18 cellular contexts compared by ENCODE assay signal in the genomic region with DNA sequence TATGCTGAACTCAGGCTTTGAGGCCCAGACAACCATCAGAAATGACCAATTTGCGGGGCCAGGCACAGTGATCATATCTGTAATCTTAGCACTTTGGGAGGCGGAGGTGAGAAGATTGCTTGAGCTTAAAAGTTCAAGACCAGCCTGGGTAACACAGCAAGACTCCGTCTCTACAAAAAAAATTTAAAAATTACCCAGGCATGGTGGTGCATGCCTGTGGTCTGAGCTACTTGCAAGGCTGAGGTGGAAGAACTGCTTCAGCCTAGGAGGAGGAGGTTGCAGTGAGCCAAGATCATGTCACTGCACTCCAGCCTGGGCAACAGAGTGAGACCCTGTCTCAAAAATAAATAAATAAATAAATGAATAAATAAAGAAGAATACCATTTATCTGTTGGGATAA.
DNase-seq lines count a peak whose midpoint lies in the region; ATAC-seq, FAIRE-seq and TF ChIP-seq lines count a peak whose summit lies in the region.
"Had no signal": no experiment of that assay in that cellular context is flagged by ENCODE, and none has a peak within 500 bp of the region (broad histone marks: within the 10 kb centered on the region; RNA-seq: fewer than 3 reads in every experiment).

No MANE protein-coding gene starts in this region.

- POLR2A ChIA-PET in HEK293 (lab: Yijun Ruan, JAX): no interaction called here
- POLR2A ChIA-PET in K562 (lab: Yijun Ruan, JAX): interaction anchor here (1.4 to 1.5 kb wide), 2 partner anchors 8 to 29 kb away, joined by 3 to 4 read pairs; no protein-coding TSS in a partner anchor
- POLR2A ChIA-PET in PC-9 (lab: Charles Lee; ENCODE audit: unreplicated experiment): interaction anchor here (0.7 kb wide), 1 partner anchor 78 kb away, joined by 7 read pairs; no protein-coding TSS in a partner anchor

- H3K79me2 ChIP-seq in K562 (ENCODE audit: control insufficient read depth, insufficient read depth, low read length) (peaks cover 27% of the 10 kb centered on the region), mesendoderm (ENCODE audit: control insufficient read depth, insufficient read depth, low read length) (peaks cover 10% of the 10 kb centered on the region), smooth muscle cell (ENCODE audit: low read depth) (peaks cover 64% of the 10 kb centered on the region), osteoblast (ENCODE audit: insufficient read depth, low read length) (peaks cover 67% of the 10 kb centered on the region), PC-9 (ENCODE audit: low read depth) (peaks cover 65% of the 10 kb centered on the region)

- no peak for FAIRE-seq in K562 (lab: Jason Lieb, UNC)
- FAIRE-seq: G401.6, HTR-8/SVneo had no signal

- H2AFZ ChIP-seq in K562 (ENCODE audit: low read depth, low read length) (peak overlapping the region; percentile 52; the same call in 1 of the 2 replicates), smooth muscle cell (ENCODE audit: low read depth) (no peak overlapping the region), osteoblast (ENCODE audit: low read length) (no peak overlapping the region), PC-9 (no peak overlapping the region)
- H2AFZ ChIP-seq: GM23338 had no signal

- intact Hi-C loops in K562 (cut with micrococcal nuclease) (no loop called here), sigmoid colon (cut with DNase I) (loop anchor here (10.0 kb wide), 2 partner anchors 155 to 325 kb away; partner anchors contain the start of gene EIF4G3), PC-9 (cut with micrococcal nuclease; ENCODE audit: unreplicated experiment) (no loop called here)

- in situ Hi-C loops in K562 (cut with MboI): no loop called here

- H3K36me3 ChIP-seq in HEK293 (ENCODE audit: control insufficient read depth in 2 of 2, insufficient read depth in 1 of 2, low read length in 2 of 2) (peaks cover 0 to 3% of the 10 kb centered on the region in 2 experiments; a peak in 1 of 3 replicates), K562 (ENCODE audit: control insufficient read depth, insufficient read depth, low read length) (no peaks in the 10 kb centered on the region; the same call in 2 of the 3 replicates), mesendoderm (ENCODE audit: control insufficient read depth, insufficient read depth, low read length) (no peaks in the 10 kb centered on the region), smooth muscle cell (ENCODE audit: low read depth) (no peaks in the 10 kb centered on the region), sigmoid colon (no peaks in the 10 kb centered on the region), osteoblast (ENCODE audit: insufficient read depth, low read length) (no peaks in the 10 kb centered on the region), PC-9 (ENCODE audit: low read depth) (no peaks in the 10 kb centered on the region)
- H3K36me3 ChIP-seq: BE2C had no signal

- no peaks in the 10 kb centered on the region for H3K9me3 ChIP-seq in HEK293 (ENCODE audit: control insufficient read depth, insufficient read depth, low read depth, low read length)
- H3K9me3 ChIP-seq in K562 (replicated peaks; ENCODE audit: control insufficient read depth, insufficient read depth, low read depth, low read length): no peaks in the 10 kb centered on the region
- H3K9me3 ChIP-seq in smooth muscle cell (replicated peaks; ENCODE audit: low read depth): no peaks in the 10 kb centered on the region
- H3K9me3 ChIP-seq in sigmoid colon: no peaks in the 10 kb centered on the region
- no peaks in the 10 kb centered on the region for H3K9me3 ChIP-seq in osteoblast (ENCODE audit: low read depth, low read length)
- no peaks in the 10 kb centered on the region for H3K9me3 ChIP-seq in PC-9 (ENCODE audit: insufficient read depth, low read depth)
- H3K9me3 ChIP-seq: BE2C had no signal

- no peak overlapping the region for H2BK5ac ChIP-seq in mesendoderm (ENCODE audit: low read length)

- no peaks in the 10 kb centered on the region for H4K20me1 ChIP-seq in K562 (replicated peaks; ENCODE audit: control insufficient read depth, insufficient read depth, low read length)
- H4K20me1 ChIP-seq in smooth muscle cell (ENCODE audit: low read depth): peaks cover 21% of the 10 kb centered on the region
- peaks cover 21% of the 10 kb centered on the region for H4K20me1 ChIP-seq in osteoblast (ENCODE audit: insufficient read depth, low read length)
- H4K20me1 ChIP-seq in PC-9 (ENCODE audit: insufficient read depth): no peaks in the 10 kb centered on the region

- peak overlapping the region; percentile 31; the same call in 1 of the 2 replicates for H3K4me2 ChIP-seq in K562 (ENCODE audit: insufficient read depth, low read length)
- H3K4me2 ChIP-seq in mesendoderm (ENCODE audit: low read length): no peak overlapping the region
- H3K4me2 ChIP-seq in smooth muscle cell: peak overlapping the region; percentile 74
- H3K4me2 ChIP-seq in osteoblast (ENCODE audit: insufficient read depth, low read length): no peak overlapping the region
- H3K4me2 ChIP-seq in PC-9: no peak overlapping the region
- H3K4me2 ChIP-seq: GM23338 had no signal

- no peak overlapping the region for H3K4me3 ChIP-seq in HEK293 (ENCODE audit: low read depth, low read length)
- no peak overlapping the region for H3K4me3 ChIP-seq in K562
- H3K4me3 ChIP-seq in mesendoderm (ENCODE audit: low read length): no peak overlapping the region
- no peak overlapping the region for H3K4me3 ChIP-seq in smooth muscle cell
- no peak overlapping the region for H3K4me3 ChIP-seq in sigmoid colon
- no peak overlapping the region for H3K4me3 ChIP-seq in osteoblast (ENCODE audit: insufficient read depth, low read length)
- H3K4me3 ChIP-seq in PC-9: no peak overlapping the region
- H3K4me3 ChIP-seq: GM23338 had no signal

- H3K4me1 ChIP-seq in HEK293 (ENCODE audit: control insufficient read depth, insufficient read depth, low read length) (peaks cover 12% of the 10 kb centered on the region), K562 (replicated peaks in 1 of 2; ENCODE audit: control insufficient read depth in 2 of 2, insufficient read depth in 2 of 2, low read length in 2 of 2) (peaks cover 13 to 33% of the 10 kb centered on the region in 2 experiments), mesendoderm (ENCODE audit: control insufficient read depth, low read depth, low read length) (peaks cover 2% of the 10 kb centered on the region), smooth muscle cell (ENCODE audit: low read depth) (peaks cover 15% of the 10 kb centered on the region), sigmoid colon (peaks cover 0 to 44% (median 35%) of the 10 kb centered on the region in 4 donors), osteoblast (ENCODE audit: insufficient read depth, low read length) (peaks cover 17% of the 10 kb centered on the region), PC-9 (replicated peaks; ENCODE audit: insufficient read depth) (peaks cover 19% of the 10 kb centered on the region)

- H3K9me2 ChIP-seq in PC-9 (ENCODE audit: insufficient read depth): no peaks in the 10 kb centered on the region

- H3K27me3 ChIP-seq in K562 (ENCODE audit: control insufficient read depth in 2 of 2, insufficient read depth in 2 of 2, low read length in 2 of 2): no peaks in the 10 kb centered on the region
- H3K27me3 ChIP-seq in mesendoderm (ENCODE audit: insufficient read depth, low read length, poor library complexity): no peaks in the 10 kb centered on the region
- H3K27me3 ChIP-seq in smooth muscle cell (ENCODE audit: low read depth): no peaks in the 10 kb centered on the region
- H3K27me3 ChIP-seq in sigmoid colon: no peaks in the 10 kb centered on the region
- no peaks in the 10 kb centered on the region for H3K27me3 ChIP-seq in osteoblast (ENCODE audit: insufficient read depth, low read length)
- no peaks in the 10 kb centered on the region for H3K27me3 ChIP-seq in PC-9 (ENCODE audit: insufficient read depth, low read depth)
- H3K27me3 ChIP-seq: BE2C had no signal

- H3K27ac ChIP-seq in HEK293 (ENCODE audit: extremely low read depth, low read depth, low read length) (no peak overlapping the region), K562 (ENCODE audit: extremely low read depth, low read depth, low read length) (peak overlapping the region; percentile 25; the same call in 1 of the 3 replicates), mesendoderm (ENCODE audit: low read depth, low read length) (no peak overlapping the region), smooth muscle cell (ENCODE audit: low read depth) (peak overlapping the region; percentile 94), sigmoid colon (peak overlapping the region in 1 of 4 donors; percentile 90), osteoblast (ENCODE audit: low read depth, low read length) (no peak overlapping the region), PC-9 (no peak overlapping the region)

- H3K9ac ChIP-seq in K562 (ENCODE audit: insufficient read depth in 1 of 2, low read depth in 2 of 2, low read length in 2 of 2) (0 out of 4 replicates have a peak overlapping the region, but pooled peaks of 1 of the 2 experiments have one; percentile 23), mesendoderm (ENCODE audit: low read length) (no peak overlapping the region), smooth muscle cell (ENCODE audit: low read depth) (no peak overlapping the region)

- ATAC-seq in K562: no peak
- ATAC-seq: GM23338 had no signal

- H3F3A ChIP-seq in smooth muscle cell (ENCODE audit: low read depth) (no peaks in the 10 kb centered on the region), PC-9 (ENCODE audit: insufficient read depth, low read depth) (peaks cover 16% of the 10 kb centered on the region; the same call in 1 of the 2 replicates)

- no peak for TF ChIP-seq POLR2A in K562 (conservative IDR thresholded peaks at IDR 0.05)
- TF ChIP-seq POLR2A in sigmoid colon (IDR thresholded peaks at IDR 0.05): no peak

- TF ChIP-seq RAD21 in K562 (CRISPR knock-in tag; conservative IDR thresholded peaks at IDR 0.05 in 1 of 2, IDR thresholded peaks at IDR 0.05 in 1 of 2): no peak

- no peak overlapping the region for H3K56ac ChIP-seq in mesendoderm (ENCODE audit: low read length)

- CTCF ChIA-PET in HEK293 (lab: Yijun Ruan, JAX): no interaction called here
- CTCF ChIA-PET in K562 (lab: Yijun Ruan, JAX; ENCODE audit: low intra/inter-chr PET ratio): no interaction called here
- CTCF ChIA-PET in PC-9 (lab: Charles Lee): no interaction called here

- 30% methylated on average over 3 of the region's 3 CpGs for WGBS in K562 (ENCODE audit: insufficient coverage, low coverage, missing lambda C conversion rate)
- no CpG with 5 or more reads among the region's 3 CpGs for WGBS in mesendoderm (ENCODE audit: extremely low coverage, insufficient coverage, low lambda C conversion rate)
- 59% methylated on average over 3 of the region's 3 CpGs for WGBS in smooth muscle cell (ENCODE audit: low lambda C conversion rate)
- WGBS in sigmoid colon, 2 donors: 95 to 98% methylated on average over 3 of the region's 3 CpGs

- no peak overlapping the region for H2BK15ac ChIP-seq in mesendoderm (replicated peaks; ENCODE audit: low read depth)

- TF ChIP-seq EP300 in K562 (IDR thresholded peaks at IDR 0.05; ENCODE audit: low read length): no peak
- no peak for TF ChIP-seq EP300 in sigmoid colon (IDR thresholded peaks at IDR 0.05)

- H3K23ac ChIP-seq in mesendoderm (ENCODE audit: low read length): no peak overlapping the region

- no peak overlapping the region for H2BK120ac ChIP-seq in mesendoderm (ENCODE audit: low read depth, low read length)

- TF ChIP-seq CTCF in HEK293 (tag by site-specific recombination; IDR thresholded peaks at IDR 0.05) (no peak), K562 (IDR thresholded peaks at IDR 0.05 in 2 of 3, conservative IDR thresholded peaks at IDR 0.05 in 1 of 3; ENCODE audit: insufficient read depth in 2 of 3, low read depth in 1 of 3, low read length in 3 of 3) (no peak), smooth muscle cell (IDR thresholded peaks at IDR 0.05; ENCODE audit: borderline replicate concordance, insufficient read depth, poor library complexity, severe bottlenecking) (no peak), sigmoid colon (IDR thresholded peaks at IDR 0.05) (no peak), osteoblast (IDR thresholded peaks at IDR 0.05; ENCODE audit: extremely low read depth, low read depth, low read length) (no peak), PC-9 (conservative IDR thresholded peaks at IDR 0.05) (no peak)

- no peak overlapping the region for H4K8ac ChIP-seq in mesendoderm (ENCODE audit: low read depth, low read length)

- DNase-seq in K562 (ENCODE audit: extremely low read depth in 1 of 4, low spot score in 3 of 4) (no peak), mesendoderm (peak; percentile 51), smooth muscle cell (lab: John Stamatoyannopoulos, UW; ENCODE audit: unreplicated experiment) (no peak), sigmoid colon (no peak), GM19240 (ENCODE audit: insufficient read length, low spot score) (no peak), osteoblast (ENCODE audit: insufficient read length, low spot score, missing footprints) (no peak), PC-9 (no peak)
- DNase-seq: BE2C; CD4-positive, alpha-beta memory T cell; DMS79; KBM-7; NCI-H1092; NCI-H1694 treated with DMSO at 0.1 percent for 48 hours; NCI-H69 had no signal

- no TSS peak for BruUV-seq in K562 (replicated peaks; lab: Mats Ljungman, UMichigan)
- no TSS peak for BruUV-seq in PC-9 (replicated peaks; lab: Mats Ljungman, UMichigan)

- H3K9me1 ChIP-seq in K562 (ENCODE audit: control insufficient read depth, insufficient read depth, low read length): no peaks in the 10 kb centered on the region

- peaks cover 5% of the 10 kb centered on the region for H3K79me1 ChIP-seq in mesendoderm (ENCODE audit: low read length)

- H4K5ac ChIP-seq in mesendoderm (ENCODE audit: low read length): no peak overlapping the region

- no peak overlapping the region for H3K18ac ChIP-seq in mesendoderm (ENCODE audit: low read length)

- H3K4ac ChIP-seq in mesendoderm (ENCODE audit: low read depth, low read length): no peak overlapping the region

- H2AK5ac ChIP-seq in mesendoderm (ENCODE audit: low read length): no peak overlapping the region

Comparison
In these comparisons a context has a peak if more than half of its experiments do, and no peak if none do; other contexts are left out.
1. H3K27ac ChIP-seq: peak in K562 (single experiment) and smooth muscle cell (single experiment); none in HEK293 (single experiment), mesendoderm (single experiment), osteoblast (single experiment) and PC-9 (single experiment).
2. H3K4me2 ChIP-seq: peak in K562 (single experiment) and smooth muscle cell (single experiment); none in mesendoderm (single experiment), osteoblast (single experiment) and PC-9 (single experiment).
3. Of the 44 proteins assayed by ChIP-seq in both K562 and HEK293: peak only in K562: none; only in HEK293: none; in both: ZNF121; in neither: 43.